ENCODE assay signal across 1 cellular context in genomic region chr1:9651220-9651564, GRCh38.
TF ChIP-seq lines count a peak whose summit lies in the region.

No MANE protein-coding gene starts in this region.

TF ChIP-seq in H1, 55 proteins besides CTCF, POLR2A, EP300 and RAD21:
- no peak for TF ChIP-seq MAFK (IDR thresholded peaks at IDR 0.05; ENCODE audit: low read depth, low read length)
- no peak for TF ChIP-seq KDM1A (IDR thresholded peaks at IDR 0.05; ENCODE audit: borderline replicate concordance, low read length)
- no peak for TF ChIP-seq EGR1 (IDR thresholded peaks at IDR 0.05; ENCODE audit: borderline replicate concordance, low read depth, low read length)
- no peak for TF ChIP-seq ATF3 (IDR thresholded peaks at IDR 0.05; ENCODE audit: insufficient read depth, low read depth, low read length)
